In the genomic region with DNA sequence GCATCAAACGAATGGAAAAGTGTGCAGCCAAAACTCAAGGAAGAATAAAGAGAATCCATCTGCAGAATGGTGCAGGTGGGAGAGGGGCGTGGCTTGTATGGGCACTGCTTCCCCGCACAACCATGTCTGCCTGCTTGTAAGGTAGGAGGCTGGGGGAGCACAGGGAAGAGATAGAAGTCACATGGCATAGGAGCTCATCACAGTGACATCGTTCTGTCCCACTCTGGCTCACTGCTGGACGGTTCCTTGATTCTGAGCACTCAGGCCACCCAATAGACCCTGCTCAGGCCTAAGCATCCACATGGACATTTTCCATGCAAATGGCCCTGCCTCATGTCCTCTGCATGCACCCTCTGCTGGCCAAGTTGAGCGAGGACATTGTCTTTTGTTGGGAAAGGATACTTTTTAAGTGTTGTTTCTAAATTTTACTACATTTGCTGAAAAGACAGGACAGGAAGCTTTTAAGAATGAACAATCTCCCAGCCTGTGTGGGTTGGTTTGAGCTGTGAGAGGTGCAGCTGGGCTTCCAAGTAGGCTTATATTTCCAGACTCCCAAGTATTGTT, we compare ENCODE assay signal across 9 cellular contexts. TPM values are rescaled to one million over a fixed set of nuclear protein-coding genes. Genes with fewer than 3 reads are reported as not detected.
DNase-seq lines count a peak whose midpoint lies in the region; ATAC-seq and TF ChIP-seq lines count a peak whose summit lies in the region.
"Had no signal": no experiment of that assay in that cellular context is flagged by ENCODE, and none has a peak within 500 bp of the region (broad histone marks: within the 10 kb centered on the region; RNA-seq: fewer than 3 reads in every experiment).

No MANE protein-coding gene starts in this region.

- H3K4me3 ChIP-seq in BLaER1 treated with 17β-estradiol and CSF1 and Interleukin-3, amounts not matched to agents 10 nM and 100 nM: no peak overlapping the region
- no peak overlapping the region for H3K4me3 ChIP-seq in WERI-Rb-1 (ENCODE audit: low read depth, low read length)

- TF ChIP-seq CTCF in WERI-Rb-1 (IDR thresholded peaks at IDR 0.05; ENCODE audit: low read depth, low read length): peak; percentile 63

- H3K27me3 ChIP-seq in BLaER1 treated with 17β-estradiol and CSF1 and Interleukin-3, amounts not matched to agents 10 nM and 100 nM: peaks cover 0 to 13% (median 0%) of the 10 kb centered on the region in 11 experiments; a peak in 6 of 22 replicates
- no peaks in the 10 kb centered on the region for H3K27me3 ChIP-seq in WERI-Rb-1 (ENCODE audit: insufficient read depth, low read depth, severe bottlenecking)

- peak; percentile 29 for DNase-seq in HK-2 (ENCODE audit: unreplicated experiment)
- DNase-seq in WERI-Rb-1: peak; percentile 35
- no peak for DNase-seq in left lobe of liver (ENCODE audit: low spot score)

- peaks cover 6 to 53% (median 35%) of the 10 kb centered on the region in 10 experiments; a peak in 17 of 20 replicates for H3K4me1 ChIP-seq in BLaER1 treated with 17β-estradiol and CSF1 and Interleukin-3, amounts not matched to agents 10 nM and 100 nM

- H3K27ac ChIP-seq in BLaER1 treated with 17β-estradiol and CSF1 and Interleukin-3, amounts not matched to agents 10 nM and 100 nM: peak overlapping the region in 2 of 11 experiments; percentile 56 to 82; a peak in 1 of 22 replicates
- peak overlapping the region; percentile 29; the same call in 1 of the 2 replicates for H3K27ac ChIP-seq in WERI-Rb-1

- peak overlapping the region in 1 of 11 experiments; percentile 9; a peak in 1 of 22 replicates for H3K9ac ChIP-seq in BLaER1 treated with 17β-estradiol and CSF1 and Interleukin-3, amounts not matched to agents 10 nM and 100 nM

- H3K4me2 ChIP-seq in BLaER1 treated with 17β-estradiol and CSF1 and Interleukin-3, amounts not matched to agents 10 nM and 100 nM: peak overlapping the region in 8 of 11 experiments; percentile 87 to 99 (median 96); a peak in 14 of 22 replicates

- H3K9me3 ChIP-seq in BLaER1 treated with 17β-estradiol and CSF1 and Interleukin-3, amounts not matched to agents 10 nM and 100 nM (replicated peaks in 1 of 11): no peaks in the 10 kb centered on the region
- no peaks in the 10 kb centered on the region for H3K9me3 ChIP-seq in WERI-Rb-1 (ENCODE audit: severe bottlenecking)

- H4K20me1 ChIP-seq in BLaER1 treated with 17β-estradiol and CSF1 and Interleukin-3, amounts not matched to agents 10 nM and 100 nM: peaks cover 0 to 10% (median 0%) of the 10 kb centered on the region in 11 experiments; a peak in 2 of 22 replicates

- peaks cover 0 to 25% (median 0%) of the 10 kb centered on the region in 11 experiments; a peak in 7 of 22 replicates for H3K36me3 ChIP-seq in BLaER1 treated with 17β-estradiol and CSF1 and Interleukin-3, amounts not matched to agents 10 nM and 100 nM
- no peaks in the 10 kb centered on the region for H3K36me3 ChIP-seq in WERI-Rb-1

- peak; percentile 42 for ATAC-seq in left lobe of liver
- no peak for ATAC-seq in HG02571 (IDR thresholded peaks at IDR 0.05; ENCODE audit: unreplicated experiment)
- ATAC-seq in GM21529 (IDR thresholded peaks at IDR 0.05; ENCODE audit: unreplicated experiment): no peak
- no peak for ATAC-seq in HG02884 (IDR thresholded peaks at IDR 0.05; ENCODE audit: unreplicated experiment)
- ATAC-seq in GM19351 (IDR thresholded peaks at IDR 0.05; ENCODE audit: unreplicated experiment): no peak

RNA-seq across cellular contexts. Expression of gene MYLK, which starts 3.1 kb away (rescaled TPM):
- 144 TPM for total RNA-seq in left lobe of liver
- total RNA-seq: activated CD8-positive, alpha-beta memory T cell treated with anti-CD3 and anti-CD28 coated beads for 36 hours had no signal
